8 cellular contexts compared by ENCODE assay signal in the genomic region with DNA sequence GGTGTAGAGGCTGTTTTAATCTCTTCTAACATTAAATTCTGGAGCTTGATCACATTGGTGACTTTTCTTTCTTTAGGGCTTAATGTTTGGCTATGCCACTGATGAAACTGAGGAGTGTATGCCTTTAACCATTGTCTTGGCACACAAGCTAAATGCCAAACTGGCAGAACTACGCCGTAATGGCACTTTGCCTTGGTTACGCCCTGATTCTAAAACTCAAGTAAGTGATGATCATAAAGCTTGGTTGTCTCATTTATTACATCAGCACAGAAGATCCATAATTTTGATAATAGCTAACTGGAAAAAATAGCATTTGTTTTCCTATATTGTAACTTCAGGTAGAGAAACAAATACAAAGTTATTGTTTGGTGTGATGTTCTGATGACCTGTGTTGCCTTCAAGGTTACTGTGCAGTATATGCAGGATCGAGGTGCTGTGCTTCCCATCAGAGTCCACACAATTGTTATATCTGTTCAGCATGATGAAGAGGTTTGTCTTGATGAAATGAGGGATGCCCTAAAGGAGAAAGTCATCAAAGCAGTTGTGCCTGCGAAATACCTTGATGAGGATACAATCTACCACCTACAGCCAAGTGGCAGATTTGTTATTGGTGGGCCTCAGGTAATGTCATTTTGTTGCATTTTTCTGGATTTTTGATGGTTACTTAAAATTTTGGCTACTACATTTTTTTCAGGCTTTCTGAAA. TPM values are rescaled to one million over a fixed set of nuclear protein-coding genes. Genes with fewer than 3 reads are reported as not detected.
DNase-seq lines count a peak whose midpoint lies in the region; TF ChIP-seq lines count a peak whose summit lies in the region.

No MANE protein-coding gene starts in this region.

- H3K4me3 ChIP-seq in AG09309 (ENCODE audit: control insufficient read depth, low read depth, low read length) (peak overlapping the region; percentile 92), KMS-11 (IDR thresholded peaks at IDR 0.05; ENCODE audit: insufficient read depth, low read depth, low read length) (no peak overlapping the region)

- H3K4me1 ChIP-seq in KMS-11 (ENCODE audit: low read depth, poor library complexity, severe bottlenecking) = peaks cover 32% of the 10 kb centered on the region

- peak overlapping the region; percentile 97 for H3K4me2 ChIP-seq in KMS-11

- peak overlapping the region; percentile 99; the same call in 1 of the 2 replicates for H3K27ac ChIP-seq in KMS-11
- H3K27ac ChIP-seq in caudate nucleus (ENCODE audit: low read depth, low read length) = peak overlapping the region; percentile 19

- no peaks in the 10 kb centered on the region; the same call in 1 of the 2 replicates for H3K27me3 ChIP-seq in KMS-11 (ENCODE audit: insufficient read depth, low read depth)

- H3K9ac ChIP-seq in KMS-11 = peak overlapping the region; percentile 100; the same call in 1 of the 2 replicates

- H3K36me3 ChIP-seq in KMS-11 (ENCODE audit: insufficient read depth) = peaks cover 37% of the 10 kb centered on the region

- H4K20me1 ChIP-seq in KMS-11 (ENCODE audit: insufficient read depth) = peaks cover 48% of the 10 kb centered on the region

- in situ Hi-C loops in KBM-7 (cut with MboI; ENCODE audit: low pct_unique_long_range_greater_than_20kb, low sequenced_read_pairs) = loop anchor here (5.0 kb wide), 1 partner anchor 50 kb away; no protein-coding TSS in a partner anchor

- H3K79me2 ChIP-seq in KMS-11 (ENCODE audit: insufficient read depth, low read depth) = peaks cover 61% of the 10 kb centered on the region

- DNase-seq in AG09309 (ENCODE audit: low read depth) = no peak
- no peak for DNase-seq in caudate nucleus (lab: John Stamatoyannopoulos, UW)
- DNase-seq in myocyte (ENCODE audit: low read depth) = peak; percentile 53
- DNase-seq in UCSD-AML1 (lab: John Stamatoyannopoulos, UW; ENCODE audit: unreplicated experiment) = no peak
- no peak for DNase-seq in NCI-H226
- no peak for DNase-seq in KBM-7
- DNase-seq in MV-4-11 (lab: John Stamatoyannopoulos, UW) = no peak

- TF ChIP-seq CTCF in AG09309 (IDR thresholded peaks at IDR 0.05; ENCODE audit: control insufficient read depth, insufficient read depth, low read depth, low read length, missing control alignments) (no peak), KMS-11 (conservative IDR thresholded peaks at IDR 0.05; ENCODE audit: low read depth, low read length) (no peak)

- H2AFZ ChIP-seq in KMS-11 (ENCODE audit: low read depth) = no peak overlapping the region

RNA-seq across cellular contexts. Expression of a gene that starts 2.9 kb away (rescaled TPM):
- 211 and 302 TPM in 2 replicates for total RNA-seq in myocyte
- polyA plus RNA-seq in myocyte (2012) = 273 TPM

RNA-seq across cellular contexts. Expression of a gene that starts 19.4 kb away (rescaled TPM):
- 78.1 and 129 TPM in 2 replicates for total RNA-seq in myocyte
- polyA plus RNA-seq in myocyte (2012) = 114 TPM

RNA-seq across cellular contexts. Expression of a gene that starts 35.5 kb away (rescaled TPM):
- total RNA-seq in myocyte = 9.5 and 9.8 TPM in 2 replicates
- 51.3 TPM for polyA plus RNA-seq in myocyte (2012)

RNA-seq across cellular contexts. Expression of a gene that starts 42.3 kb away (rescaled TPM):
- total RNA-seq in myocyte = 127 and 153 TPM in 2 replicates
- polyA plus RNA-seq in myocyte (2012) = 1,018 TPM

RNA-seq across cellular contexts. Expression of a gene that starts 53.6 kb away (rescaled TPM):
- 174 and 313 TPM in 2 replicates for total RNA-seq in myocyte
- polyA plus RNA-seq in myocyte (2012) = 566 TPM
